In the genomic region with DNA sequence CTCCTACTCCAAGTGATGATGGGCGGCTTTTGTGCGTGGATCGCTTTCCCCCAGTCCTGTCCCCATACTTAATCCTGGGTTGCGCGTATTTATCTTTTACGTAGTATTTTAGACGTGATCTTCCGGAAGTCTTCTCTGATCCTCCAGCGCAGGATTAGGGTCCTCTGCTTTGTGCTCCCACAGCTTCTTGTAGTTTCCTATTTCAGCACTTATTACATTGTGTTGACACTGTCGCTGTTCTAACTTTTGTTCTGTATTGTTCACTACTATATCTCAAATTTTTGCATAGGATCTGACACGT, we compare ENCODE assay signal across 8 cellular contexts. TPM values are rescaled to one million over a fixed set of nuclear protein-coding genes. Genes with fewer than 3 reads are reported as not detected.
A peak's percentile ranks its signal among the peaks of the same experiment; 100 is the strongest.
DNase-seq lines count a peak whose midpoint lies in the region; ATAC-seq and TF ChIP-seq lines count a peak whose summit lies in the region.

No MANE protein-coding gene starts in this region.

- TF ChIP-seq CTCF in suprapubic skin (IDR thresholded peaks at IDR 0.05), result no peak

- peak overlapping the region; percentile 19 for H3K9ac ChIP-seq in iPS-15b (ENCODE audit: low read depth, low read length)

- TF ChIP-seq EP300 in suprapubic skin (IDR thresholded peaks at IDR 0.05), result no peak

- no peak for TF ChIP-seq POLR2A in suprapubic skin (IDR thresholded peaks at IDR 0.05)

- POLR2A ChIA-PET in activated CD4-positive, alpha-beta memory T cell treated with anti-CD3 and anti-CD28 coated beads for 36 hours (lab: Charles Lee), result interaction anchor here (0.5 to 2.8 kb wide), 15 partner anchors 8 to 247 kb away, joined by 3 to 29 read pairs (median 7); partner anchors contain the start of genes ANKHD1, EIF4EBP3, HARS1 and HARS2

- CTCF ChIA-PET in activated CD4-positive, alpha-beta memory T cell treated with anti-CD3 and anti-CD28 coated beads for 36 hours (lab: Charles Lee), result interaction anchor here (0.7 to 2.5 kb wide), 10 partner anchors 9 to 285 kb away, joined by 3 to 18 read pairs (median 4); partner anchors contain the start of genes CD14 and EIF4EBP3

- no peaks in the 10 kb centered on the region for H3K9me3 ChIP-seq in iPS-15b (ENCODE audit: control insufficient read depth, insufficient read depth, low read length)
- H3K9me3 ChIP-seq in suprapubic skin, result no peaks in the 10 kb centered on the region

- DNase-seq in T-helper 2 cell treated with Interferon-gamma antibody and Interleukin-4, amounts not matched to agents 5 μg/mL and 100 μg/mL, for 36 hours (ENCODE audit: low spot score), result no peak
- DNase-seq in T-helper 2 cell, result no peak
- no peak for DNase-seq in activated CD4-positive, alpha-beta memory T cell treated with anti-CD3 and anti-CD28 coated beads for 36 hours
- DNase-seq in suprapubic skin (ENCODE audit: low spot score in 2 of 2), result no peak
- no peak for DNase-seq in NCI-H345 treated with DMSO at 0.1 percent for 48 hours (lab: John Stamatoyannopoulos, UW; ENCODE audit: unreplicated experiment)
- no peak for DNase-seq in NCI-H446 treated with DMSO at 0.1 percent for 48 hours (lab: John Stamatoyannopoulos, UW)

- H3K27ac Mint-ChIP-seq in T-helper 2 cell treated with Interferon-gamma antibody and Interleukin-4, amounts not matched to agents 5 μg/mL and 100 μg/mL, for 36 hours, result peak overlapping the region; percentile 99
- peak overlapping the region; percentile 98 for H3K27ac Mint-ChIP-seq in activated CD4-positive, alpha-beta memory T cell treated with anti-CD3 and anti-CD28 coated beads for 36 hours

- no peak for ATAC-seq in GM21723 (IDR thresholded peaks at IDR 0.05; ENCODE audit: unreplicated experiment)

- peaks cover 38% of the 10 kb centered on the region for H3K36me3 ChIP-seq in iPS-15b (ENCODE audit: control insufficient read depth, insufficient read depth, low read length)
- H3K36me3 ChIP-seq in suprapubic skin, result peaks cover 65% of the 10 kb centered on the region

- peak overlapping the region; percentile 98 for H3K4me3 Mint-ChIP-seq in T-helper 2 cell treated with Interferon-gamma antibody and Interleukin-4, amounts not matched to agents 5 μg/mL and 100 μg/mL, for 36 hours
- H3K4me3 Mint-ChIP-seq in activated CD4-positive, alpha-beta memory T cell treated with anti-CD3 and anti-CD28 coated beads for 36 hours, result peak overlapping the region; percentile 100

- intact Hi-C loops in activated CD4-positive, alpha-beta memory T cell treated with anti-CD3 and anti-CD28 coated beads for 36 hours (cut with micrococcal nuclease), result no loop called here

- peaks cover 57% of the 10 kb centered on the region for H3K36me3 Mint-ChIP-seq in T-helper 2 cell treated with Interferon-gamma antibody and Interleukin-4, amounts not matched to agents 5 μg/mL and 100 μg/mL, for 36 hours (ENCODE audit: low read depth)
- peaks cover 40% of the 10 kb centered on the region for H3K36me3 Mint-ChIP-seq in activated CD4-positive, alpha-beta memory T cell treated with anti-CD3 and anti-CD28 coated beads for 36 hours

- H3K27me3 ChIP-seq in iPS-15b (ENCODE audit: control insufficient read depth, insufficient read depth, low read length) (no peaks in the 10 kb centered on the region), suprapubic skin (no peaks in the 10 kb centered on the region)

- H3K27me3 Mint-ChIP-seq in T-helper 2 cell treated with Interferon-gamma antibody and Interleukin-4, amounts not matched to agents 5 μg/mL and 100 μg/mL, for 36 hours (ENCODE audit: low read depth), result no peaks in the 10 kb centered on the region
- no peaks in the 10 kb centered on the region for H3K27me3 Mint-ChIP-seq in activated CD4-positive, alpha-beta memory T cell treated with anti-CD3 and anti-CD28 coated beads for 36 hours

- peak overlapping the region; percentile 99 for H3K4me3 ChIP-seq in iPS-15b (ENCODE audit: low read depth, low read length)
- H3K4me3 ChIP-seq in suprapubic skin, result peak overlapping the region; percentile 69

- H3K4me1 Mint-ChIP-seq in T-helper 2 cell treated with Interferon-gamma antibody and Interleukin-4, amounts not matched to agents 5 μg/mL and 100 μg/mL, for 36 hours (ENCODE audit: low read depth), result peaks cover 23% of the 10 kb centered on the region
- H3K4me1 Mint-ChIP-seq in activated CD4-positive, alpha-beta memory T cell treated with anti-CD3 and anti-CD28 coated beads for 36 hours (ENCODE audit: low read depth), result peaks cover 31% of the 10 kb centered on the region

- under 1% methylated on average over 11 of the region's 11 CpGs for WGBS in suprapubic skin

- H3K9me3 Mint-ChIP-seq in T-helper 2 cell treated with Interferon-gamma antibody and Interleukin-4, amounts not matched to agents 5 μg/mL and 100 μg/mL, for 36 hours, result no peaks in the 10 kb centered on the region
- H3K9me3 Mint-ChIP-seq in activated CD4-positive, alpha-beta memory T cell treated with anti-CD3 and anti-CD28 coated beads for 36 hours, result no peaks in the 10 kb centered on the region

- peak overlapping the region; percentile 83 for H3K27ac ChIP-seq in suprapubic skin

- H3K4me1 ChIP-seq in iPS-15b (ENCODE audit: control insufficient read depth, insufficient read depth, low read length) (no peaks in the 10 kb centered on the region), suprapubic skin (peaks cover 26% of the 10 kb centered on the region)

RNA-seq across cellular contexts. Expression of gene IK, which starts 0.5 kb away (rescaled TPM):
- total RNA-seq in activated CD4-positive, alpha-beta memory T cell treated with anti-CD3 and anti-CD28 coated beads for 36 hours, result 100 to 1,000 TPM; 103 to 104 TPM
- total RNA-seq in suprapubic skin, result 100 to 1,000 TPM in 2 of 4 donors, 10 to 100 TPM in 2; 73.2 to 149 (median 92.0) TPM

RNA-seq across cellular contexts. Expression of gene NDUFA2, which starts 0.7 kb away (rescaled TPM):
- total RNA-seq in activated CD4-positive, alpha-beta memory T cell treated with anti-CD3 and anti-CD28 coated beads for 36 hours, result 10 to 100 TPM; 63.8 to 69.4 TPM
- total RNA-seq in suprapubic skin, result 10 to 100 TPM; 47.2 to 62.8 (median 57.4) TPM

RNA-seq across cellular contexts. Expression of gene TMCO6, which starts 8.8 kb away (rescaled TPM):
- 10 to 100 TPM; 33.7 to 33.8 TPM for total RNA-seq in activated CD4-positive, alpha-beta memory T cell treated with anti-CD3 and anti-CD28 coated beads for 36 hours
- total RNA-seq in suprapubic skin, result 10 to 100 TPM; 22.3 to 61.6 (median 38.8) TPM

RNA-seq across cellular contexts. Expression of gene CD14, which starts 15.1 kb away (rescaled TPM):
- total RNA-seq in activated CD4-positive, alpha-beta memory T cell treated with anti-CD3 and anti-CD28 coated beads for 36 hours, result under 1 TPM; 0.39 to 0.62 TPM
- 10 to 100 TPM in 2 of 4 donors, 1 to 10 TPM in 2; 6.7 to 12.6 (median 9.9) TPM for total RNA-seq in suprapubic skin

RNA-seq across cellular contexts. Expression of gene WDR55, which starts 16.6 kb away (rescaled TPM):
- 10 to 100 TPM; 30.4 to 32.1 TPM for total RNA-seq in activated CD4-positive, alpha-beta memory T cell treated with anti-CD3 and anti-CD28 coated beads for 36 hours
- 10 to 100 TPM; 15.7 to 41.5 (median 22.8) TPM for total RNA-seq in suprapubic skin
